18 cellular contexts compared by ENCODE assay signal in the genomic region with DNA sequence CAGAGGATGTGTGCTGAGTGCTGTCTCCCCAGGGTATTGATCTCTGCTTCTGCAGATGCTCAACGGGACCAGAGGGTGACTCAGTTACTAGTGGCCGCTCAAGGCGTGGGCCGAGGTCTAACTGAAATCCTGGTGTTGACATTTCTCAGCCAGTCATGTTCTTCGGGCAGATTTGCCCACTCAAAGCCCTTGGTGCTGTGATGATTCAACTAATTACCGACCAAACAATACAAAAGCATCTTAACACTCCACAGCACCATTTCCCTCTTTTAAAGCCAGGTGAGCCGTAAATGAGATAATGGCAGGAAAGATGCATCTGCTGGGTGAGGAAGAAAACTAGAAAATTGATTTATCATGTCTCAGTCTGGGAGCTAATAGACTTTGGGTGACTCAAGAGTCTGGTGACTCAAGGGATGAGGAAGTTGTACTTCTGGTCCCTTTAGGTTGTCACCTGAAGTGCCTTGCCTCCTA. TPM values are rescaled to one million over a fixed set of nuclear protein-coding genes. Genes with fewer than 3 reads are reported as not detected.
A peak's percentile ranks its signal among the peaks of the same experiment; 100 is the strongest.
DNase-seq lines count a peak whose midpoint lies in the region; ATAC-seq, FAIRE-seq and TF ChIP-seq lines count a peak whose summit lies in the region.
"Had no signal": no experiment of that assay in that cellular context is flagged by ENCODE, and none has a peak within 500 bp of the region (broad histone marks: within the 10 kb centered on the region; RNA-seq: fewer than 3 reads in every experiment).

No MANE protein-coding gene starts in this region.

- ATAC-seq in K562 (no peak), HG02571 (IDR thresholded peaks at IDR 0.05; ENCODE audit: unreplicated experiment) (no peak), HG03097 (IDR thresholded peaks at IDR 0.05; ENCODE audit: low FRiP score, unreplicated experiment) (no peak)
- ATAC-seq in activated CD4-positive, CD25-positive, alpha-beta regulatory T cell treated with anti-CD3 and anti-CD28 coated beads, Interleukin-2, amount 50 U/mL, for 24 hours: no peak
- ATAC-seq: left lung had no signal

- no peak for TF ChIP-seq RAD21 in K562 (CRISPR knock-in tag; conservative IDR thresholded peaks at IDR 0.05 in 1 of 2, IDR thresholded peaks at IDR 0.05 in 1 of 2)

- TF ChIP-seq CTCF in K562 (IDR thresholded peaks at IDR 0.05 in 2 of 3, conservative IDR thresholded peaks at IDR 0.05 in 1 of 3; ENCODE audit: insufficient read depth in 2 of 3, low read depth in 1 of 3, low read length in 3 of 3): no peak
- TF ChIP-seq CTCF in sigmoid colon (IDR thresholded peaks at IDR 0.05): no peak

- BruUV-seq in K562 (replicated peaks; lab: Mats Ljungman, UMichigan): no TSS peak

- intact Hi-C loops in K562 (cut with micrococcal nuclease): no loop called here
- intact Hi-C loops in sigmoid colon (cut with DNase I): no loop called here

- CTCF ChIA-PET in K562 (lab: Yijun Ruan, JAX; ENCODE audit: low intra/inter-chr PET ratio): no interaction called here

- FAIRE-seq in K562 (lab: Jason Lieb, UNC): no peak

- no peaks in the 10 kb centered on the region for H3K27me3 ChIP-seq in GM23248 (replicated peaks; ENCODE audit: insufficient read depth)
- peaks cover 4 to 70% of the 10 kb centered on the region in 2 experiments; a peak in 3 of 5 replicates for H3K27me3 ChIP-seq in K562 (ENCODE audit: control insufficient read depth in 2 of 2, insufficient read depth in 2 of 2, low read length in 2 of 2)
- peaks cover 0 to 6% (median 0%) of the 10 kb centered on the region in 3 donors for H3K27me3 ChIP-seq in sigmoid colon
- H3K27me3 ChIP-seq: esophagus squamous epithelium, hepatocyte, left lung, tibial nerve had no signal

- H2AFZ ChIP-seq in GM23248 (no peak overlapping the region), K562 (ENCODE audit: low read depth, low read length) (no peak overlapping the region)
- H2AFZ ChIP-seq: hepatocyte had no signal

- TF ChIP-seq EP300 in K562 (IDR thresholded peaks at IDR 0.05; ENCODE audit: low read length) (no peak), sigmoid colon (IDR thresholded peaks at IDR 0.05) (no peak)

- H3K9ac ChIP-seq in GM23248: no peak overlapping the region
- no peak overlapping the region for H3K9ac ChIP-seq in K562 (ENCODE audit: insufficient read depth in 1 of 2, low read depth in 2 of 2, low read length in 2 of 2)

- DNase-seq in AG08395 (ENCODE audit: low spot score) (peak; percentile 16), GM23248 (peak; percentile 91), NCI-H345 treated with DMSO at 0.1 percent for 48 hours (lab: John Stamatoyannopoulos, UW; ENCODE audit: unreplicated experiment) (peak; percentile 53), K562 (ENCODE audit: extremely low read depth in 1 of 4, low spot score in 3 of 4) (no peak), sigmoid colon (no peak)
- DNase-seq: activated CD4-positive, alpha-beta T cell treated with anti-CD3 and anti-CD28 coated beads, Interleukin-2, amount 50 U/mL, for 4 hours; cortex of kidney; esophagus squamous epithelium; IMR-90; left lung; NCI-H2171; stimulated activated CD4-positive, alpha-beta T cell treated with anti-CD3 and anti-CD28 coated beads, Interleukin-1b, Interleukin-23, amount 100 ng/mL, for 48 hours had no signal

- in situ Hi-C loops in GM23248 (cut with MboI) (no loop called here), K562 (cut with MboI) (no loop called here)

- H3K36me3 ChIP-seq in GM23248 (ENCODE audit: low read depth): no peaks in the 10 kb centered on the region
- H3K36me3 ChIP-seq in K562 (ENCODE audit: control insufficient read depth, insufficient read depth, low read length): no peaks in the 10 kb centered on the region
- no peaks in the 10 kb centered on the region for H3K36me3 ChIP-seq in sigmoid colon
- H3K36me3 ChIP-seq: esophagus squamous epithelium had no signal

- H3K9me1 ChIP-seq in K562 (ENCODE audit: control insufficient read depth, insufficient read depth, low read length): no peaks in the 10 kb centered on the region

- H3K79me2 ChIP-seq in GM23248 (ENCODE audit: insufficient read depth) (no peaks in the 10 kb centered on the region), K562 (ENCODE audit: control insufficient read depth, insufficient read depth, low read length) (no peaks in the 10 kb centered on the region)
- H3K79me2 ChIP-seq: hepatocyte had no signal

- H3K9me3 ChIP-seq in GM23248 (ENCODE audit: low read depth) (no peaks in the 10 kb centered on the region), K562 (replicated peaks; ENCODE audit: control insufficient read depth, insufficient read depth, low read depth, low read length) (no peaks in the 10 kb centered on the region), sigmoid colon (no peaks in the 10 kb centered on the region)
- H3K9me3 ChIP-seq: esophagus squamous epithelium, left lung, tibial nerve had no signal

- H4K20me1 ChIP-seq in GM23248 (ENCODE audit: insufficient read depth): no peaks in the 10 kb centered on the region
- no peaks in the 10 kb centered on the region for H4K20me1 ChIP-seq in K562 (replicated peaks; ENCODE audit: control insufficient read depth, insufficient read depth, low read length)

- WGBS in GM23248 (ENCODE audit: low coverage in 1 of 2, low lambda C conversion rate in 2 of 2, missing lambda C conversion rate in 2 of 2), 2 experiments: 25 to 29% methylated on average over 7 of the region's 7 CpGs
- 2% methylated on average over 7 of the region's 7 CpGs for WGBS in K562 (ENCODE audit: insufficient coverage, low coverage, missing lambda C conversion rate)
- WGBS in sigmoid colon, 2 donors: 85 to 88% methylated on average over 7 of the region's 7 CpGs

- H3F3A ChIP-seq in GM23248 (ENCODE audit: insufficient read depth): peaks cover 12% of the 10 kb centered on the region

- H3K4me2 ChIP-seq in GM23248 (ENCODE audit: unreplicated experiment) (peak overlapping the region; percentile 17), K562 (ENCODE audit: insufficient read depth, low read length) (no peak overlapping the region)
- H3K4me2 ChIP-seq: hepatocyte had no signal

- H3K4me1 ChIP-seq in GM23248 (ENCODE audit: insufficient read depth) (peaks cover 12% of the 10 kb centered on the region; the same call in 1 of the 2 replicates), K562 (replicated peaks in 1 of 2; ENCODE audit: control insufficient read depth in 2 of 2, insufficient read depth in 2 of 2, low read length in 2 of 2) (no peaks in the 10 kb centered on the region; a peak in 2 of 5 replicates), sigmoid colon (no peaks in the 10 kb centered on the region)
- H3K4me1 ChIP-seq: esophagus squamous epithelium, left lung had no signal

- TF ChIP-seq POLR2A in K562 (conservative IDR thresholded peaks at IDR 0.05): no peak
- TF ChIP-seq POLR2A in sigmoid colon (IDR thresholded peaks at IDR 0.05): no peak

- no peaks in the 10 kb centered on the region for H3K9me2 ChIP-seq in GM23248 (ENCODE audit: insufficient read depth)

- POLR2A ChIA-PET in K562 (lab: Yijun Ruan, JAX): interaction anchor here (0.6 kb wide), 1 partner anchor 66 kb away, joined by 3 read pairs; no protein-coding TSS in a partner anchor

- H3K27ac ChIP-seq in GM23248 (peak overlapping the region; percentile 24), K562 (ENCODE audit: extremely low read depth, low read depth, low read length) (no peak overlapping the region), sigmoid colon (no peak overlapping the region)
- H3K27ac ChIP-seq: esophagus squamous epithelium, hepatocyte, left lung, tibial nerve had no signal

- H3K4me3 ChIP-seq in GM23248: no peak overlapping the region
- H3K4me3 ChIP-seq in K562: no peak overlapping the region
- H3K4me3 ChIP-seq in sigmoid colon: no peak overlapping the region
- H3K4me3 ChIP-seq: esophagus squamous epithelium, hepatocyte, left lung, tibial nerve had no signal

RNA-seq across cellular contexts. Expression of a gene that starts 32.7 kb away (rescaled TPM):
- not detected in 2 replicates for total RNA-seq in GM23248 (2014; rRNA removed; shearing (Covaris generic))
- polyA plus RNA-seq in GM23248 (2016; fragmentation: Nextera tagmentation; extraction: Ambion mirVana): not detected in 2 replicates
- not detected in 2 replicates for total RNA-seq in K562 (2011; cell fraction: chromatin; rRNA removed; ENCODE audit: low replicate concordance)
- not detected in 2 replicates for total RNA-seq in K562 (2011; cell fraction: nucleolus; rRNA removed)
- not detected in 2 replicates for total RNA-seq in K562 (2011; cell fraction: nucleoplasm; rRNA removed)
- total RNA-seq in K562 (2014; rRNA removed): not detected in 2 replicates
- total RNA-seq in K562 (2014; rRNA removed; fragmentation: Illumina TruSeq; extraction: Trizol): not detected in 2 replicates
- not detected in 2 replicates for total RNA-seq in K562 (2015; rRNA removed; fragmentation: Illumina TruSeq; extraction: Trizol)
- not detected in 2 replicates for total RNA-seq in K562 (2021)
- not detected in 2 replicates for polyA plus RNA-seq in K562 (2011; rRNA removed)
- not detected in 2 replicates for polyA plus RNA-seq in K562 (2011; cell fraction: cytosol; rRNA removed)
- not detected in 2 replicates for polyA plus RNA-seq in K562 (2011; cell fraction: nucleus; rRNA removed)
- polyA plus RNA-seq in K562 (2012): not detected in 2 replicates
- not detected in 2 replicates for polyA plus RNA-seq in K562 (2014; fragmentation: Illumina TruSeq; extraction: Trizol)
- polyA plus RNA-seq in K562 (2014; fragmentation: Nextera tagmentation; extraction: Ambion mirVana): not detected
- polyA plus RNA-seq in K562 (2014; rRNA removed): not detected in 2 replicates
- polyA minus RNA-seq in K562 (2011; rRNA and poly(A)+ RNA removed): not detected in 2 replicates
- polyA minus RNA-seq in K562 (2011; cell fraction: cytosol; rRNA and poly(A)+ RNA removed): not detected in 2 replicates
- not detected in 2 replicates for polyA minus RNA-seq in K562 (2011; cell fraction: nucleus; rRNA and poly(A)+ RNA removed)
- not detected for total RNA-seq in sigmoid colon
- polyA plus RNA-seq in sigmoid colon: not detected
- total RNA-seq: esophagus squamous epithelium, hepatocyte, IMR-90, left lung, pulmonary artery endothelial cell, tibial nerve had no signal
- polyA plus RNA-seq: hepatocyte, IMR-90 had no signal

RNA-seq across cellular contexts. Expression of a gene that starts 46.7 kb away (rescaled TPM):
- 4.7 and 8.1 TPM in 2 replicates for total RNA-seq in GM23248 (2014; rRNA removed; shearing (Covaris generic))
- polyA plus RNA-seq in GM23248 (2016; fragmentation: Nextera tagmentation; extraction: Ambion mirVana) (10.8 and 14.9 TPM in 2 replicates), K562 (2011; rRNA removed) (not detected in 2 replicates), K562 (2014; fragmentation: Illumina TruSeq; extraction: Trizol) (not detected in 2 replicates), K562 (2014; fragmentation: Nextera tagmentation; extraction: Ambion mirVana) (not detected), K562 (2014; rRNA removed) (not detected in 2 replicates), sigmoid colon (10 to 100 TPM; 45.0 to 79.3 (median 56.2) TPM)
- total RNA-seq in K562 (2011; cell fraction: chromatin; rRNA removed; ENCODE audit: low replicate concordance): not detected in 2 replicates
- total RNA-seq in K562 (2011; cell fraction: nucleolus; rRNA removed): not detected in 2 replicates
- not detected in 2 replicates for total RNA-seq in K562 (2011; cell fraction: nucleoplasm; rRNA removed)
- total RNA-seq in K562 (2014; rRNA removed) (not detected in 2 replicates), K562 (2014; rRNA removed; fragmentation: Illumina TruSeq; extraction: Trizol) (not detected in 2 replicates), K562 (2015; rRNA removed; fragmentation: Illumina TruSeq; extraction: Trizol) (not detected in 2 replicates), K562 (2021) (0.22 and 0.65 TPM in 2 replicates), sigmoid colon (10 to 100 TPM in 1 of 4 donors, 1 to 10 TPM in 3; 1.8 to 21.9 (median 4.6) TPM)
- not detected in 2 replicates for polyA plus RNA-seq in K562 (2011; cell fraction: cytosol; rRNA removed)
- polyA plus RNA-seq in K562 (2011; cell fraction: nucleus; rRNA removed): 0.24 TPM in 1 of 2 replicates, not detected in the other
- polyA plus RNA-seq in K562 (2012): 0.12 and 0.25 TPM in 2 replicates
- polyA minus RNA-seq in K562 (2011; rRNA and poly(A)+ RNA removed): not detected in 2 replicates
- polyA minus RNA-seq in K562 (2011; cell fraction: cytosol; rRNA and poly(A)+ RNA removed): not detected in 2 replicates
- polyA minus RNA-seq in K562 (2011; cell fraction: nucleus; rRNA and poly(A)+ RNA removed): not detected in 2 replicates
- total RNA-seq: pulmonary artery endothelial cell had no signal

RNA-seq across cellular contexts. Expression of a gene that starts 56.8 kb away (rescaled TPM):
- 0.76 and 1.7 TPM in 2 replicates for total RNA-seq in GM23248 (2014; rRNA removed; shearing (Covaris generic))
- polyA plus RNA-seq in GM23248 (2016; fragmentation: Nextera tagmentation; extraction: Ambion mirVana) (0.34 TPM in 1 of 2 replicates, not detected in the other), K562 (2011; rRNA removed) (not detected in 2 replicates), K562 (2014; fragmentation: Illumina TruSeq; extraction: Trizol) (not detected in 2 replicates), K562 (2014; fragmentation: Nextera tagmentation; extraction: Ambion mirVana) (not detected), K562 (2014; rRNA removed) (not detected in 2 replicates), sigmoid colon (10 to 100 TPM; 34.4 to 48.8 (median 38.4) TPM)
- 0.09 TPM in 1 of 2 replicates, not detected in the other for total RNA-seq in K562 (2011; cell fraction: chromatin; rRNA removed; ENCODE audit: low replicate concordance)
- total RNA-seq in K562 (2011; cell fraction: nucleolus; rRNA removed): not detected in 2 replicates
- not detected in 2 replicates for total RNA-seq in K562 (2011; cell fraction: nucleoplasm; rRNA removed)
- total RNA-seq in K562 (2014; rRNA removed) (not detected in 2 replicates), K562 (2014; rRNA removed; fragmentation: Illumina TruSeq; extraction: Trizol) (not detected in 2 replicates), K562 (2015; rRNA removed; fragmentation: Illumina TruSeq; extraction: Trizol) (not detected in 2 replicates), K562 (2021) (0.13 and 0.16 TPM in 2 replicates), sigmoid colon (1 to 10 TPM in 1 of 4 donors, under 1 TPM in 3; 0.33 to 2.8 (median 0.45) TPM)
- not detected in 2 replicates for polyA plus RNA-seq in K562 (2011; cell fraction: cytosol; rRNA removed)
- not detected in 2 replicates for polyA plus RNA-seq in K562 (2011; cell fraction: nucleus; rRNA removed)
- not detected in 2 replicates for polyA plus RNA-seq in K562 (2012)
- not detected in 2 replicates for polyA minus RNA-seq in K562 (2011; rRNA and poly(A)+ RNA removed)
- polyA minus RNA-seq in K562 (2011; cell fraction: cytosol; rRNA and poly(A)+ RNA removed): not detected in 2 replicates
- not detected in 2 replicates for polyA minus RNA-seq in K562 (2011; cell fraction: nucleus; rRNA and poly(A)+ RNA removed)
- total RNA-seq: IMR-90 had no signal

Comparison
In these comparisons a context has a peak if more than half of its experiments do, and no peak if none do; other contexts are left out.
1. DNase-seq: peak in AG08395 (single experiment), GM23248 (single experiment) and NCI-H345 treated with DMSO at 0.1 percent for 48 hours (single experiment); none in K562 (0 of 4) and sigmoid colon (single experiment).